31 cellular contexts compared by ENCODE assay signal in genomic region chr14:78713716-78714115, GRCh38.
DNase-seq lines count a peak whose midpoint lies in the region; ATAC-seq, FAIRE-seq and TF ChIP-seq lines count a peak whose summit lies in the region.
"Had no signal": no experiment of that assay in that cellular context is flagged by ENCODE, and none has a peak within 500 bp of the region (broad histone marks: within the 10 kb centered on the region; RNA-seq: fewer than 3 reads in every experiment).

No MANE protein-coding gene starts in this region.

- no peaks in the 10 kb centered on the region for H3K27me3 ChIP-seq in SK-N-SH (ENCODE audit: insufficient read depth)
- H3K27me3 ChIP-seq: BE2C; BLaER1; BLaER1 treated with 17β-estradiol and CSF1 and Interleukin-3, amounts not matched to agents 10 nM and 100 nM had no signal

- no peaks in the 10 kb centered on the region for H3K9me3 ChIP-seq in SK-N-SH
- H3K9me3 ChIP-seq: A549; BE2C; BLaER1; BLaER1 treated with 17β-estradiol and CSF1 and Interleukin-3, amounts not matched to agents 10 nM and 100 nM; Caco-2 had no signal

- TF ChIP-seq EP300 in SK-N-SH (IDR thresholded peaks at IDR 0.05; ENCODE audit: borderline replicate concordance in 1 of 2, low read depth in 1 of 2, low read length in 1 of 2): peak in 1 of 2 experiments; percentile 59; a peak in 2 of 4 replicates

- TF ChIP-seq RAD21 in SK-N-SH (IDR thresholded peaks at IDR 0.05; ENCODE audit: low read length): no peak

- no peak overlapping the region; a peak in 1 of 4 replicates for H3K27ac ChIP-seq in SK-N-SH (ENCODE audit: low read depth in 2 of 2, low read length in 1 of 2)
- H3K27ac ChIP-seq: 22Rv1; A549; BLaER1; BLaER1 treated with 17β-estradiol and CSF1 and Interleukin-3, amounts not matched to agents 10 nM and 100 nM; C4-2B had no signal

- FAIRE-seq in urothelium cell line (lab: Jason Lieb, UNC): peak; percentile 35
- FAIRE-seq: A204.1, A549, D721Med had no signal

- POLR2A ChIA-PET in SK-N-SH (lab: Yijun Ruan, JAX): no interaction called here

- no peak overlapping the region for H3K9ac ChIP-seq in SK-N-SH
- H3K9ac ChIP-seq: BLaER1; BLaER1 treated with 17β-estradiol and CSF1 and Interleukin-3, amounts not matched to agents 10 nM and 100 nM had no signal

- CTCF ChIA-PET in SK-N-SH (lab: Yijun Ruan, JAX): no interaction called here

- H4K20me1 ChIP-seq in SK-N-SH (ENCODE audit: insufficient read depth): no peaks in the 10 kb centered on the region
- H4K20me1 ChIP-seq: BLaER1; BLaER1 treated with 17β-estradiol and CSF1 and Interleukin-3, amounts not matched to agents 10 nM and 100 nM had no signal

- no peaks in the 10 kb centered on the region for H3K9me2 ChIP-seq in SK-N-SH

- ATAC-seq in SK-N-SH treated with all-trans-retinoic acid at 6 μM for 48 hours: no peak
- ATAC-seq: A549; CD8-positive, alpha-beta T cell had no signal

- no peak overlapping the region for H2AFZ ChIP-seq in SK-N-SH (ENCODE audit: low read depth)

- no peaks in the 10 kb centered on the region; a peak in 1 of 4 replicates for H3K4me1 ChIP-seq in SK-N-SH (ENCODE audit: control insufficient read depth in 1 of 2, insufficient read depth in 2 of 2, low read depth in 1 of 2, low read length in 1 of 2)
- H3K4me1 ChIP-seq: A549; BE2C; BLaER1; BLaER1 treated with 17β-estradiol and CSF1 and Interleukin-3, amounts not matched to agents 10 nM and 100 nM; Caco-2 had no signal

- no peak overlapping the region for H3K4me3 ChIP-seq in SK-N-SH (ENCODE audit: low read depth in 2 of 2, low read length in 1 of 2)
- H3K4me3 ChIP-seq: A549; BLaER1; BLaER1 treated with 17β-estradiol and CSF1 and Interleukin-3, amounts not matched to agents 10 nM and 100 nM had no signal

- no peaks in the 10 kb centered on the region for H3K36me3 ChIP-seq in SK-N-SH (replicated peaks in 1 of 2; ENCODE audit: control insufficient read depth in 1 of 2, insufficient read depth in 2 of 2, low read length in 1 of 2)
- H3K36me3 ChIP-seq: BE2C; BLaER1; BLaER1 treated with 17β-estradiol and CSF1 and Interleukin-3, amounts not matched to agents 10 nM and 100 nM had no signal

- H3K79me2 ChIP-seq in SK-N-SH (ENCODE audit: insufficient read depth): no peaks in the 10 kb centered on the region

- H3K4me2 ChIP-seq in SK-N-SH: no peak overlapping the region
- H3K4me2 ChIP-seq: A549; BLaER1; BLaER1 treated with 17β-estradiol and CSF1 and Interleukin-3, amounts not matched to agents 10 nM and 100 nM had no signal

- H3F3A ChIP-seq in SK-N-SH (replicated peaks; ENCODE audit: insufficient read depth): no peaks in the 10 kb centered on the region

- peak; percentile 14 for DNase-seq in SK-N-SH
- DNase-seq in urothelium cell line (ENCODE audit: low spot score): no peak
- no peak for DNase-seq in NCI-H2196 (lab: John Stamatoyannopoulos, UW; ENCODE audit: unreplicated experiment)
- DNase-seq: 8988T; ACHN; AML-193; BE2C; C1 segment of cervical spinal cord; Caco-2; Calu3; CD4-positive, alpha-beta memory T cell; CD4-positive, alpha-beta T cell; CD4-positive, CD25-positive, alpha-beta regulatory T cell; CD8-positive, alpha-beta memory T cell; CD8-positive, alpha-beta T cell; COR-L47; DMS 273 treated with DMSO at 0.1 percent for 48 hours; DMS153; DMS53; DMS79; DMS79 treated with DMSO at 0.1 percent for 48 hours; DND-41; EL had no signal

- no peak for TF ChIP-seq CTCF in SK-N-SH (IDR thresholded peaks at IDR 0.05)

TF ChIP-seq in SK-N-SH, 30 proteins besides CTCF, POLR2A, EP300 and RAD21:
- TF ChIP-seq MEF2A (IDR thresholded peaks at IDR 0.05; ENCODE audit: borderline replicate concordance, low read depth) (no peak), EZH2phosphoT487 (IDR thresholded peaks at IDR 0.05; ENCODE audit: borderline replicate concordance, low read depth) (no peak), GATA2 (CRISPR knock-in tag; IDR thresholded peaks at IDR 0.05) (peak; percentile 38; the same call in 1 of the 2 replicates), RCOR1 (IDR thresholded peaks at IDR 0.05; ENCODE audit: low read length) (peak; percentile 50; the same call in 1 of the 2 replicates)
TF ChIP-seq in SK-N-SH: peak in this region for 2.

TF ChIP-seq in SK-N-SH treated with all-trans-retinoic acid at 6 μM for 48 hours, 23 proteins besides CTCF, POLR2A, EP300 and RAD21:
- TF ChIP-seq ZNF70 (CRISPR knock-in tag; IDR thresholded peaks at IDR 0.05): no peak
- no peak for TF ChIP-seq TSHZ2 (CRISPR knock-in tag; IDR thresholded peaks at IDR 0.05)
- TF ChIP-seq ZNF565 (CRISPR knock-in tag; conservative IDR thresholded peaks at IDR 0.05; ENCODE audit: low read depth): no peak
- TF ChIP-seq ZFP30 (CRISPR knock-in tag; IDR thresholded peaks at IDR 0.05): no peak
- no peak for TF ChIP-seq TCF4 (CRISPR knock-in tag; IDR thresholded peaks at IDR 0.05; ENCODE audit: borderline replicate concordance)
- no peak for TF ChIP-seq BACH2 (CRISPR knock-in tag; IDR thresholded peaks at IDR 0.05; ENCODE audit: borderline replicate concordance)
- TF ChIP-seq ZNF8 (CRISPR knock-in tag; IDR thresholded peaks at IDR 0.05): no peak
- no peak for TF ChIP-seq ZFP3 (CRISPR knock-in tag; IDR thresholded peaks at IDR 0.05)
- TF ChIP-seq ESRRG (CRISPR knock-in tag; IDR thresholded peaks at IDR 0.05): no peak
- TF ChIP-seq CSRNP3 (CRISPR knock-in tag; IDR thresholded peaks at IDR 0.05): no peak
- no peak for TF ChIP-seq POU6F1 (CRISPR knock-in tag; IDR thresholded peaks at IDR 0.05; ENCODE audit: borderline replicate concordance, low read depth)
- TF ChIP-seq ARNTL (CRISPR knock-in tag; IDR thresholded peaks at IDR 0.05; ENCODE audit: borderline replicate concordance, low read depth): no peak
- no peak for TF ChIP-seq ISL1 (CRISPR knock-in tag; IDR thresholded peaks at IDR 0.05)
- TF ChIP-seq SNAI2 (CRISPR knock-in tag; IDR thresholded peaks at IDR 0.05): no peak
